Comparison of ENCODE assay signal across 1 cellular context in genomic region chr17:82325286-82326180, GRCh38.
A peak's percentile ranks its signal among the peaks of the same experiment; 100 is the strongest.
TF ChIP-seq lines count a peak whose summit lies in the region.

No MANE protein-coding gene starts in this region.

TF ChIP-seq in HepG2, 621 proteins besides CTCF, POLR2A, EP300 and RAD21 (continued from another document and continues in another):
- peak; percentile 58; the same call in 1 of the 2 replicates for TF ChIP-seq PRDM15 (CRISPR knock-in tag; IDR thresholded peaks at IDR 0.05)
- TF ChIP-seq RORA (CRISPR knock-in tag; IDR thresholded peaks at IDR 0.05), result no peak
- peak; percentile 93 for TF ChIP-seq ZNF543 (CRISPR knock-in tag; IDR thresholded peaks at IDR 0.05)
- peak; percentile 38; the same call in 1 of the 2 replicates for TF ChIP-seq ZNF12 (CRISPR knock-in tag; IDR thresholded peaks at IDR 0.05)
- no peak for TF ChIP-seq SOX13 (IDR thresholded peaks at IDR 0.05)
- peak in 1 of 2 experiments; percentile 74; a peak in 2 of 4 replicates for TF ChIP-seq SOX13 (CRISPR knock-in tag; conservative IDR thresholded peaks at IDR 0.05 in 1 of 2, IDR thresholded peaks at IDR 0.05 in 1 of 2)
- no peak for TF ChIP-seq HNRNPK (IDR thresholded peaks at IDR 0.05; ENCODE audit: low read depth, low read length, poor library complexity, severe bottlenecking)
- TF ChIP-seq THAP9 (CRISPR knock-in tag; IDR thresholded peaks at IDR 0.05; ENCODE audit: borderline replicate concordance), result peak; percentile 48
- TF ChIP-seq PITX1 (CRISPR knock-in tag; IDR thresholded peaks at IDR 0.05), result peak; percentile 91
- 0 out of 4 replicates have a peak, but pooled peaks of 1 of the 2 experiments have one; percentile 30 for TF ChIP-seq MAFK (conservative IDR thresholded peaks at IDR 0.05 in 1 of 2, IDR thresholded peaks at IDR 0.05 in 1 of 2; ENCODE audit: low read length in 2 of 2)
- TF ChIP-seq ZBTB10 (CRISPR knock-in tag; IDR thresholded peaks at IDR 0.05; ENCODE audit: borderline replicate concordance), result 0 out of 2 replicates have a peak, but pooled peaks have one; percentile 40
- peak; percentile 44 for TF ChIP-seq TBL1XR1 (IDR thresholded peaks at IDR 0.05; ENCODE audit: borderline replicate concordance, low read length, partially characterized antibody)
- TF ChIP-seq CBX1 (IDR thresholded peaks at IDR 0.05; ENCODE audit: low read depth), result peak; percentile 25
- peak; percentile 55 for TF ChIP-seq KMT2A (CRISPR knock-in tag; IDR thresholded peaks at IDR 0.05)
- TF ChIP-seq ZNF761 (CRISPR knock-in tag; conservative IDR thresholded peaks at IDR 0.05), result peak; percentile 97
- TF ChIP-seq NFKB2 (CRISPR knock-in tag; IDR thresholded peaks at IDR 0.05; ENCODE audit: borderline replicate concordance), result peak; percentile 66
- TF ChIP-seq ZNF691 (CRISPR knock-in tag; IDR thresholded peaks at IDR 0.05; ENCODE audit: borderline replicate concordance, low read depth), result peak; percentile 96
- TF ChIP-seq USF2 (IDR thresholded peaks at IDR 0.05; ENCODE audit: low read depth, low read length), result no peak
- TF ChIP-seq USF2 (CRISPR knock-in tag; IDR thresholded peaks at IDR 0.05; ENCODE audit: borderline replicate concordance), result no peak
- TF ChIP-seq ZSCAN20 (CRISPR knock-in tag; IDR thresholded peaks at IDR 0.05; ENCODE audit: borderline replicate concordance), result 0 out of 2 replicates have a peak, but pooled peaks have one; percentile 32
- TF ChIP-seq ZFP91 (CRISPR knock-in tag; IDR thresholded peaks at IDR 0.05; ENCODE audit: borderline replicate concordance), result peak; percentile 85; the same call in 1 of the 2 replicates
- no peak for TF ChIP-seq E2F2 (CRISPR knock-in tag; IDR thresholded peaks at IDR 0.05; ENCODE audit: borderline replicate concordance)
- peak; percentile 98 for TF ChIP-seq ESRRA (CRISPR knock-in tag; IDR thresholded peaks at IDR 0.05; ENCODE audit: low read depth)
- no peak for TF ChIP-seq PRMT3 (CRISPR knock-in tag; IDR thresholded peaks at IDR 0.05; ENCODE audit: borderline replicate concordance, low read depth)
- peak; percentile 76 for TF ChIP-seq MED8 (CRISPR knock-in tag; IDR thresholded peaks at IDR 0.05; ENCODE audit: insufficient replicate concordance)
- no peak for TF ChIP-seq PBX3 (CRISPR knock-in tag; IDR thresholded peaks at IDR 0.05; ENCODE audit: borderline replicate concordance)
- TF ChIP-seq KDM2A (CRISPR knock-in tag; IDR thresholded peaks at IDR 0.05; ENCODE audit: borderline replicate concordance, low read depth), result peak; percentile 38
- peak; percentile 68; the same call in 1 of the 2 replicates for TF ChIP-seq DMAP1 (CRISPR knock-in tag; IDR thresholded peaks at IDR 0.05)
- TF ChIP-seq ZNF564 (CRISPR knock-in tag; IDR thresholded peaks at IDR 0.05), result peak; percentile 73; the same call in 1 of the 2 replicates
- peak; percentile 96 for TF ChIP-seq MEIS1 (CRISPR knock-in tag; IDR thresholded peaks at IDR 0.05; ENCODE audit: borderline replicate concordance)
- TF ChIP-seq MXI1 (IDR thresholded peaks at IDR 0.05; ENCODE audit: borderline replicate concordance, low read depth, low read length), result peak; percentile 81; the same call in 1 of the 3 replicates
- TF ChIP-seq ZNF563 (CRISPR knock-in tag; IDR thresholded peaks at IDR 0.05), result no peak; the same call in 1 of the 2 replicates
- peak; percentile 93 for TF ChIP-seq ZNF292 (CRISPR knock-in tag; IDR thresholded peaks at IDR 0.05; ENCODE audit: borderline replicate concordance, low read depth)
- TF ChIP-seq ATF7-NPFF (CRISPR knock-in tag; IDR thresholded peaks at IDR 0.05; ENCODE audit: low read depth), result 0 out of 2 replicates have a peak, but pooled peaks have one; percentile 72
- TF ChIP-seq NRL (CRISPR knock-in tag; IDR thresholded peaks at IDR 0.05; ENCODE audit: borderline replicate concordance), result peak; percentile 94
- no peak for TF ChIP-seq ZNF234 (CRISPR knock-in tag; conservative IDR thresholded peaks at IDR 0.05)
- TF ChIP-seq PAWR (CRISPR knock-in tag; IDR thresholded peaks at IDR 0.05; ENCODE audit: borderline replicate concordance), result peak; percentile 88; the same call in 1 of the 2 replicates
- no peak for TF ChIP-seq TCF7 (IDR thresholded peaks at IDR 0.05; ENCODE audit: low read depth)
- TF ChIP-seq ZBTB37 (CRISPR knock-in tag; IDR thresholded peaks at IDR 0.05), result no peak
- TF ChIP-seq ZNF605 (CRISPR knock-in tag; IDR thresholded peaks at IDR 0.05), result peak; percentile 81; the same call in 1 of the 2 replicates
- TF ChIP-seq ZNF251 (CRISPR knock-in tag; IDR thresholded peaks at IDR 0.05), result 0 out of 2 replicates have a peak, but pooled peaks have one; percentile 34
- peak; percentile 85 for TF ChIP-seq TBX2 (CRISPR knock-in tag; IDR thresholded peaks at IDR 0.05; ENCODE audit: borderline replicate concordance)
- TF ChIP-seq ZNF747 (CRISPR knock-in tag; IDR thresholded peaks at IDR 0.05; ENCODE audit: borderline replicate concordance), result 0 out of 2 replicates have a peak, but pooled peaks have one; percentile 51
